Comparison of ENCODE assay signal across 25 cellular contexts in the genomic region with DNA sequence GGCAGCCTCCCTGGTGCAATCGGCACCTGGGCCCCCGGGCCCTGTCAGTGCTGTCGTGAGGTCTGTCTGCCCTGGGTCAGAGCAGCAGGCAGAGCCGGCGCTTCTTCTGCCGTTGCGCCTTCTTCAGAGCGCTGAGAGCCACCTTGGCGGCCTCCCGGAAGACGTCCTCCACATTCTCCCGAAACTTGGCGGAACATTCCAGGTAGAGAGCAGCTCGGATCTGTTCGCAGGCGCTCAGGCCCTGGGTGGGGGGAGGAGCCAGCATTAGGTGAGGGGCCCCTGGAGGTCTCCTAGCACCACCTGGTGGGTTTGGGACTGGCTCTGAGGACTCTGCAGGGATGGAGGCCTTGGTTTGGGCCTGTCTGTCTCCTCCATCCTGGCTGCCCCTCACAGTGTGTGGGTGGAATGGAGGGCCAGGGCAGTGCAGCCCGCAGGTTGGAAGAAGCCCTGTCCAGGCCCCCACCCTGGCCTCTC. TPM values are rescaled to one million over a fixed set of nuclear protein-coding genes. Genes with fewer than 3 reads are reported as not detected.
DNase-seq lines count a peak whose midpoint lies in the region; ATAC-seq, FAIRE-seq and TF ChIP-seq lines count a peak whose summit lies in the region.
"Had no signal": no experiment of that assay in that cellular context is flagged by ENCODE, and none has a peak within 500 bp of the region (broad histone marks: within the 10 kb centered on the region; RNA-seq: fewer than 3 reads in every experiment).

No MANE protein-coding gene starts in this region.

- H2AFZ ChIP-seq in GM23338 (no peak overlapping the region), K562 (ENCODE audit: low read depth, low read length) (no peak overlapping the region)

- H3K4me3 ChIP-seq in GM23338: no peak overlapping the region
- no peak overlapping the region for H3K4me3 ChIP-seq in K562
- H3K4me3 ChIP-seq: mucosa of descending colon, vagina had no signal

- no peaks in the 10 kb centered on the region for H3K9me3 ChIP-seq in K562 (replicated peaks; ENCODE audit: control insufficient read depth, insufficient read depth, low read depth, low read length)
- H3K9me3 ChIP-seq: mucosa of descending colon, vagina had no signal

- 0 out of 2 replicates have a peak, but pooled peaks cover 18% of the 10 kb centered on the region for H3F3A ChIP-seq in GM23338 (replicated peaks; ENCODE audit: low read depth)

- peaks cover 53% of the 10 kb centered on the region for H3K4me1 Mint-ChIP-seq in activated naive CD4-positive, alpha-beta T cell treated with anti-CD3 and anti-CD28 coated beads for 36 hours (ENCODE audit: low read depth)
- peaks cover 25% of the 10 kb centered on the region for H3K4me1 Mint-ChIP-seq in GM23338
- peaks cover 49% of the 10 kb centered on the region for H3K4me1 Mint-ChIP-seq in stimulated activated effector memory CD8-positive, alpha-beta T cell treated with anti-CD3 and anti-CD28 coated beads, Interleukin-12 subunit alpha, Interleukin-12 subunit beta, amount 100 ng/mL, for 72 hours

- no peak for ATAC-seq in GM23338
- ATAC-seq in K562: no peak
- ATAC-seq in stimulated activated effector memory CD8-positive, alpha-beta T cell treated with anti-CD3 and anti-CD28 coated beads, Interleukin-12 subunit alpha, Interleukin-12 subunit beta, amount 100 ng/mL, for 72 hours: no peak
- no peak for ATAC-seq in GM18861 (IDR thresholded peaks at IDR 0.05; ENCODE audit: unreplicated experiment)
- no peak for ATAC-seq in GM18517 (IDR thresholded peaks at IDR 0.05; ENCODE audit: unreplicated experiment)
- ATAC-seq in HG03460 (IDR thresholded peaks at IDR 0.05; ENCODE audit: unreplicated experiment): no peak
- ATAC-seq: mucosa of descending colon, right cardiac atrium had no signal

- WGBS in K562 (ENCODE audit: insufficient coverage, low coverage, missing lambda C conversion rate): 93% methylated on average over 11 of the region's 17 CpGs

- H3K9me1 ChIP-seq in K562 (ENCODE audit: control insufficient read depth, insufficient read depth, low read length): peaks cover 3% of the 10 kb centered on the region

- H3K27me3 Mint-ChIP-seq in activated naive CD4-positive, alpha-beta T cell treated with anti-CD3 and anti-CD28 coated beads for 36 hours (ENCODE audit: low read depth): no peaks in the 10 kb centered on the region
- H3K27me3 Mint-ChIP-seq in GM23338 (ENCODE audit: insufficient read depth, low read depth, poor library complexity): peaks cover 23% of the 10 kb centered on the region

- in situ Hi-C loops in K562 (cut with MboI): no loop called here

- no peak for DNase-seq in activated naive CD4-positive, alpha-beta T cell treated with anti-CD3 and anti-CD28 coated beads for 36 hours
- DNase-seq in activated naive CD4-positive, alpha-beta T cell treated with Interleukin-2 at 50 U/mL for 16 hours: no peak
- DNase-seq in GM23338 (ENCODE audit: low spot score) (peak; percentile 52), K562 (ENCODE audit: extremely low read depth in 1 of 4, low spot score in 3 of 4) (no peak)
- no peak for DNase-seq in stimulated activated effector memory CD8-positive, alpha-beta T cell treated with anti-CD3 and anti-CD28 coated beads, Interleukin-12 subunit alpha, Interleukin-12 subunit beta, amount 100 ng/mL, for 72 hours (ENCODE audit: low spot score in 2 of 2)
- DNase-seq: activated CD4-positive, alpha-beta T cell treated with anti-CD3 and anti-CD28 coated beads for 4 hours; AML-193; COR-L47; GF-D8; kidney glomerular epithelial cell; mucosa of descending colon; NCI-H1436; NCI-H446; NCI-H82; posterior cingulate gyrus; stimulated activated CD4-positive, alpha-beta T cell treated with anti-CD3 and anti-CD28 coated beads, Interleukin-2, amount 100 ng/mL, for 48 hours had no signal

- peaks cover 11% of the 10 kb centered on the region for H3K36me3 Mint-ChIP-seq in activated naive CD4-positive, alpha-beta T cell treated with anti-CD3 and anti-CD28 coated beads for 36 hours (ENCODE audit: low read depth)
- peaks cover 18% of the 10 kb centered on the region for H3K36me3 Mint-ChIP-seq in GM23338 (ENCODE audit: low read depth)
- peaks cover 91% of the 10 kb centered on the region for H3K36me3 Mint-ChIP-seq in stimulated activated effector memory CD8-positive, alpha-beta T cell treated with anti-CD3 and anti-CD28 coated beads, Interleukin-12 subunit alpha, Interleukin-12 subunit beta, amount 100 ng/mL, for 72 hours

- no TSS peak for BruUV-seq in K562 (replicated peaks; lab: Mats Ljungman, UMichigan)

- TF ChIP-seq CTCF in GM23338 (conservative IDR thresholded peaks at IDR 0.05; ENCODE audit: low read depth in 2 of 2) (no peak), K562 (IDR thresholded peaks at IDR 0.05 in 2 of 3, conservative IDR thresholded peaks at IDR 0.05 in 1 of 3; ENCODE audit: insufficient read depth in 2 of 3, low read depth in 1 of 3, low read length in 3 of 3) (no peak)

- H3K4me3 Mint-ChIP-seq in activated naive CD4-positive, alpha-beta T cell treated with anti-CD3 and anti-CD28 coated beads for 36 hours: no peak overlapping the region
- H3K4me3 Mint-ChIP-seq in GM23338: no peak overlapping the region
- no peak overlapping the region for H3K4me3 Mint-ChIP-seq in stimulated activated effector memory CD8-positive, alpha-beta T cell treated with anti-CD3 and anti-CD28 coated beads, Interleukin-12 subunit alpha, Interleukin-12 subunit beta, amount 100 ng/mL, for 72 hours
- H3K4me3 Mint-ChIP-seq: activated T-helper 1 cell treated with anti-CD3 and anti-CD28 coated beads, Interleukin-12 subunit alpha, Interleukin-12 subunit beta, Interleukin-2, Interleukin-4 antibody, amounts not matched to agents 30 ng/mL and 10 ng/mL and 1 ng/mL, durations not matched to agents 14 hours and 24 hours and 36 hours; neural crest cell had no signal

- POLR2A ChIA-PET in K562 (lab: Yijun Ruan, JAX): interaction anchor here (0.6 to 1.2 kb wide), 4 partner anchors 13 to 331 kb away, joined by 3 to 4 read pairs (median 3); no protein-coding TSS in a partner anchor

- TF ChIP-seq RAD21 in K562 (CRISPR knock-in tag; conservative IDR thresholded peaks at IDR 0.05 in 1 of 2, IDR thresholded peaks at IDR 0.05 in 1 of 2): no peak

- H3K9me2 ChIP-seq in GM23338 (ENCODE audit: insufficient read depth): no peaks in the 10 kb centered on the region

- H3K27ac ChIP-seq in GM23338 (ENCODE audit: low read depth) (peak overlapping the region; percentile 59; the same call in 1 of the 2 replicates), K562 (ENCODE audit: extremely low read depth, low read depth, low read length) (no peak overlapping the region)
- H3K27ac ChIP-seq: vagina had no signal

- TF ChIP-seq EP300 in K562 (IDR thresholded peaks at IDR 0.05; ENCODE audit: low read length): no peak

- H3K9ac ChIP-seq in K562 (ENCODE audit: insufficient read depth in 1 of 2, low read depth in 2 of 2, low read length in 2 of 2): no peak overlapping the region; a peak in 1 of 4 replicates

- H3K4me2 ChIP-seq in GM23338 (no peak overlapping the region), K562 (ENCODE audit: insufficient read depth, low read length) (no peak overlapping the region)

- H3K36me3 ChIP-seq in GM23338 (ENCODE audit: insufficient read depth) (0 out of 2 replicates have a peak, but pooled peaks cover 5% of the 10 kb centered on the region), K562 (ENCODE audit: control insufficient read depth, insufficient read depth, low read length) (peaks cover 16% of the 10 kb centered on the region; the same call in 2 of the 3 replicates)
- H3K36me3 ChIP-seq: vagina had no signal

- TF ChIP-seq POLR2A in K562 (conservative IDR thresholded peaks at IDR 0.05): no peak

- H3K9me3 Mint-ChIP-seq in activated naive CD4-positive, alpha-beta T cell treated with anti-CD3 and anti-CD28 coated beads for 36 hours: no peaks in the 10 kb centered on the region
- no peaks in the 10 kb centered on the region for H3K9me3 Mint-ChIP-seq in GM23338
- H3K9me3 Mint-ChIP-seq in stimulated activated effector memory CD8-positive, alpha-beta T cell treated with anti-CD3 and anti-CD28 coated beads, Interleukin-12 subunit alpha, Interleukin-12 subunit beta, amount 100 ng/mL, for 72 hours: no peaks in the 10 kb centered on the region
- H3K9me3 Mint-ChIP-seq: activated T-helper 1 cell treated with anti-CD3 and anti-CD28 coated beads, Interleukin-12 subunit alpha, Interleukin-12 subunit beta, Interleukin-2, Interleukin-4 antibody, amounts not matched to agents 30 ng/mL and 10 ng/mL and 1 ng/mL, durations not matched to agents 14 hours and 24 hours and 36 hours; neural crest cell had no signal

- H3K27me3 ChIP-seq in GM23338 (ENCODE audit: insufficient read depth) (no peaks in the 10 kb centered on the region), K562 (ENCODE audit: control insufficient read depth in 2 of 2, insufficient read depth in 2 of 2, low read length in 2 of 2) (no peaks in the 10 kb centered on the region)
- H3K27me3 ChIP-seq: vagina had no signal

- CTCF ChIA-PET in activated naive CD4-positive, alpha-beta T cell treated with anti-CD3 and anti-CD28 coated beads for 36 hours (lab: Charles Lee): interaction anchor here (0.5 to 17.1 kb wide), 6 partner anchors 8 to 300 kb away, joined by 3 to 381 read pairs (median 4); a partner anchor contains a TSS
- CTCF ChIA-PET in K562 (lab: Yijun Ruan, JAX; ENCODE audit: low intra/inter-chr PET ratio): no interaction called here

- no peak for FAIRE-seq in K562 (lab: Jason Lieb, UNC)
- FAIRE-seq: A204.1, frontal cortex had no signal

- intact Hi-C loops in activated naive CD4-positive, alpha-beta T cell treated with anti-CD3 and anti-CD28 coated beads for 36 hours (cut with micrococcal nuclease): no loop called here
- intact Hi-C loops in K562 (cut with micrococcal nuclease): no loop called here

- peak overlapping the region; percentile 78 for H3K27ac Mint-ChIP-seq in activated naive CD4-positive, alpha-beta T cell treated with anti-CD3 and anti-CD28 coated beads for 36 hours
- no peak overlapping the region for H3K27ac Mint-ChIP-seq in GM23338
- peak overlapping the region; percentile 94 for H3K27ac Mint-ChIP-seq in stimulated activated effector memory CD8-positive, alpha-beta T cell treated with anti-CD3 and anti-CD28 coated beads, Interleukin-12 subunit alpha, Interleukin-12 subunit beta, amount 100 ng/mL, for 72 hours

- H3K79me2 ChIP-seq in GM23338 (replicated peaks; ENCODE audit: insufficient read depth) (no peaks in the 10 kb centered on the region), K562 (ENCODE audit: control insufficient read depth, insufficient read depth, low read length) (no peaks in the 10 kb centered on the region)

- H4K20me1 ChIP-seq in GM23338 (replicated peaks; ENCODE audit: insufficient read depth): peaks cover 29% of the 10 kb centered on the region
- peaks cover 18% of the 10 kb centered on the region for H4K20me1 ChIP-seq in K562 (replicated peaks; ENCODE audit: control insufficient read depth, insufficient read depth, low read length)

- peaks cover 26% of the 10 kb centered on the region for H3K4me1 ChIP-seq in GM23338 (ENCODE audit: insufficient read depth)
- peaks cover 15 to 50% of the 10 kb centered on the region in 2 experiments for H3K4me1 ChIP-seq in K562 (replicated peaks in 1 of 2; ENCODE audit: control insufficient read depth in 2 of 2, insufficient read depth in 2 of 2, low read length in 2 of 2)

RNA-seq across cellular contexts. Expression of a gene that starts 14.0 kb away (rescaled TPM):
- total RNA-seq in activated naive CD4-positive, alpha-beta T cell treated with anti-CD3 and anti-CD28 coated beads for 36 hours: 10 to 100 TPM; 64.4 to 67.5 TPM
- 31.9 and 53.4 TPM in 2 replicates for total RNA-seq in GM23338 (2014; rRNA removed; shearing (Covaris generic))
- polyA plus RNA-seq in GM23338 (2016; fragmentation: Nextera tagmentation; extraction: Ambion mirVana) (8.7 and 10.5 TPM in 2 replicates), K562 (2011; rRNA removed) (4.0 and 6.3 TPM in 2 replicates), K562 (2014; fragmentation: Illumina TruSeq; extraction: Trizol) (4.3 and 5.4 TPM in 2 replicates), K562 (2014; fragmentation: Nextera tagmentation; extraction: Ambion mirVana) (under 1 TPM; 0.13 to 0.45 TPM), K562 (2014; rRNA removed) (8.8 and 9.5 TPM in 2 replicates)
- 78.6 and 99.1 TPM in 2 replicates for total RNA-seq in K562 (2011; cell fraction: chromatin; rRNA removed; ENCODE audit: low replicate concordance)
- total RNA-seq in K562 (2011; cell fraction: nucleolus; rRNA removed): 34.0 and 38.0 TPM in 2 replicates
- total RNA-seq in K562 (2011; cell fraction: nucleoplasm; rRNA removed): 43.6 and 46.6 TPM in 2 replicates
- total RNA-seq in K562 (2014; rRNA removed) (3.5 and 3.9 TPM in 2 replicates), K562 (2014; rRNA removed; fragmentation: Illumina TruSeq; extraction: Trizol) (3.1 and 3.9 TPM in 2 replicates), K562 (2015; rRNA removed; fragmentation: Illumina TruSeq; extraction: Trizol) (4.3 and 4.8 TPM in 2 replicates), K562 (2021) (10.1 and 10.4 TPM in 2 replicates)
- 1.2 and 2.6 TPM in 2 replicates for polyA plus RNA-seq in K562 (2011; cell fraction: cytosol; rRNA removed)
- polyA plus RNA-seq in K562 (2011; cell fraction: nucleus; rRNA removed): 21.6 and 23.6 TPM in 2 replicates
- polyA plus RNA-seq in K562 (2012): 3.9 and 4.4 TPM in 2 replicates
- 3.8 and 8.5 TPM in 2 replicates for polyA minus RNA-seq in K562 (2011; rRNA and poly(A)+ RNA removed)
- polyA minus RNA-seq in K562 (2011; cell fraction: cytosol; rRNA and poly(A)+ RNA removed): 2.6 and 4.0 TPM in 2 replicates
- polyA minus RNA-seq in K562 (2011; cell fraction: nucleus; rRNA and poly(A)+ RNA removed): 19.9 and 31.2 TPM in 2 replicates

RNA-seq across cellular contexts. Expression of a gene that starts 24.4 kb away (rescaled TPM):
- total RNA-seq in activated naive CD4-positive, alpha-beta T cell treated with anti-CD3 and anti-CD28 coated beads for 36 hours: 1 to 10 TPM; 8.2 to 8.3 TPM
- total RNA-seq in GM23338 (2014; rRNA removed; shearing (Covaris generic)): 8.7 and 8.9 TPM in 2 replicates
- 3.1 and 3.4 TPM in 2 replicates for polyA plus RNA-seq in GM23338 (2016; fragmentation: Nextera tagmentation; extraction: Ambion mirVana)
- 15.2 and 26.5 TPM in 2 replicates for total RNA-seq in K562 (2011; cell fraction: chromatin; rRNA removed; ENCODE audit: low replicate concordance)
- 12.8 and 13.4 TPM in 2 replicates for total RNA-seq in K562 (2011; cell fraction: nucleolus; rRNA removed)
- total RNA-seq in K562 (2011; cell fraction: nucleoplasm; rRNA removed): 10.8 and 11.7 TPM in 2 replicates
- 2.9 and 4.7 TPM in 2 replicates for total RNA-seq in K562 (2014; rRNA removed)
- 0.99 and 1.4 TPM in 2 replicates for total RNA-seq in K562 (2014; rRNA removed; fragmentation: Illumina TruSeq; extraction: Trizol)
- total RNA-seq in K562 (2015; rRNA removed; fragmentation: Illumina TruSeq; extraction: Trizol): 2.1 and 3.1 TPM in 2 replicates
- total RNA-seq in K562 (2021): 23.6 and 26.6 TPM in 2 replicates
- 0.77 and 1.1 TPM in 2 replicates for polyA plus RNA-seq in K562 (2011; rRNA removed)
- polyA plus RNA-seq in K562 (2011; cell fraction: cytosol; rRNA removed): 0.75 and 1.0 TPM in 2 replicates
- polyA plus RNA-seq in K562 (2011; cell fraction: nucleus; rRNA removed): 4.0 and 7.0 TPM in 2 replicates
- polyA plus RNA-seq in K562 (2012): 8.4 and 8.6 TPM in 2 replicates
- 6.1 and 10.6 TPM in 2 replicates for polyA plus RNA-seq in K562 (2014; fragmentation: Illumina TruSeq; extraction: Trizol)
- polyA plus RNA-seq in K562 (2014; fragmentation: Nextera tagmentation; extraction: Ambion mirVana): 1 to 10 TPM in 1 of 2 experiments, under 1 TPM in 1; 0.48 to 2.3 TPM
- 6.9 and 7.1 TPM in 2 replicates for polyA plus RNA-seq in K562 (2014; rRNA removed)
- 1.2 and 1.3 TPM in 2 replicates for polyA minus RNA-seq in K562 (2011; rRNA and poly(A)+ RNA removed)
- polyA minus RNA-seq in K562 (2011; cell fraction: cytosol; rRNA and poly(A)+ RNA removed): 5.6 and 7.3 TPM in 2 replicates
- 2.8 and 3.1 TPM in 2 replicates for polyA minus RNA-seq in K562 (2011; cell fraction: nucleus; rRNA and poly(A)+ RNA removed)
